In the genomic region with DNA sequence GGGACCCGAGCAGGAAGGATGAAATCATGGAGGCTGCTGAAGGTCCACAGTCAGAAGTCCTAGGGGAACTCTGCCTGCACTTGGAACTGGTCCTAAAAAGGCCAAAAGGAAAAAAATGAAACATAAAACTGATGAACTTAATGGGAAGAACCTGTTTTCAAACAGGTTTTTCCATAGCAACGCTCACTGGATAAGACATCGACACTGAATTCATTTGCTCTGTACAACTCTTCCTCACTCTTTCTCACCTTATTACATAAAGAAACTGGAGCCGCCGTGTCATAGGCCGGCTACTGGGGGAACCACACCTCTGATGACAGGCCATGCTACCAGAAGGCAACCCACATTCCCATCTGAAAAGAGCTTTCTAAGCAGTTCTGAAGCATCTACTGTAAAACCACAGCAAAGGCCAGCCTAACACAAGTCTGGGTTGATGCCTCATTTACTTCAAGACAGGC, we compare ENCODE assay signal across 9 cellular contexts.
DNase-seq lines count a peak whose midpoint lies in the region; ATAC-seq, FAIRE-seq and TF ChIP-seq lines count a peak whose summit lies in the region.
"Had no signal": no experiment of that assay in that cellular context is flagged by ENCODE, and none has a peak within 500 bp of the region (broad histone marks: within the 10 kb centered on the region; RNA-seq: fewer than 3 reads in every experiment).

No MANE protein-coding gene starts in this region.

- H3K9me3 Mint-ChIP-seq in activated T-cell treated with anti-CD3 and anti-CD28 coated beads, Interleukin-2, amount 50 U/mL, for 24 hours, result no peaks in the 10 kb centered on the region
- H3K9me3 Mint-ChIP-seq: activated CD8-positive, alpha-beta T cell treated with anti-CD3 and anti-CD28 coated beads for 36 hours had no signal

- no peak overlapping the region for H3K4me3 Mint-ChIP-seq in activated T-cell treated with anti-CD3 and anti-CD28 coated beads, Interleukin-2, amount 50 U/mL, for 24 hours
- H3K4me3 Mint-ChIP-seq: activated CD8-positive, alpha-beta T cell treated with anti-CD3 and anti-CD28 coated beads for 36 hours had no signal

- H4K20me1 ChIP-seq in keratinocyte (ENCODE audit: control insufficient read depth, extremely low read depth, insufficient read depth, low read length), result no peaks in the 10 kb centered on the region

- H2AFZ ChIP-seq in keratinocyte (ENCODE audit: control insufficient read depth, low read length), result no peak overlapping the region

- H3K27me3 ChIP-seq in adrenal gland (no peaks in the 10 kb centered on the region), keratinocyte (ENCODE audit: control insufficient read depth, extremely low read depth, insufficient read depth, low read length) (no peaks in the 10 kb centered on the region)

- peaks cover 94% of the 10 kb centered on the region for H3K36me3 Mint-ChIP-seq in activated T-cell treated with anti-CD3 and anti-CD28 coated beads, Interleukin-2, amount 50 U/mL, for 24 hours (ENCODE audit: low read depth)

- TF ChIP-seq CTCF in adrenal gland (IDR thresholded peaks at IDR 0.05), result no peak
- TF ChIP-seq CTCF in keratinocyte (optimal IDR thresholded peaks at IDR 0.05 in 1 of 3, IDR thresholded peaks at IDR 0.05 in 1 of 3, conservative IDR thresholded peaks at IDR 0.05 in 1 of 3; ENCODE audit: extremely low read depth in 1 of 3, insufficient read depth in 2 of 3, low read length in 3 of 3), result no peak

- H3K27ac ChIP-seq in adrenal gland (peak overlapping the region in 3 of 5 donors; percentile 45 to 70 (median 59)), keratinocyte (ENCODE audit: control insufficient read depth, insufficient read depth, low read length) (peak overlapping the region; percentile 5)

- H3K27me3 Mint-ChIP-seq in activated T-cell treated with anti-CD3 and anti-CD28 coated beads, Interleukin-2, amount 50 U/mL, for 24 hours, result no peaks in the 10 kb centered on the region
- H3K27me3 Mint-ChIP-seq: activated CD8-positive, alpha-beta T cell treated with anti-CD3 and anti-CD28 coated beads for 36 hours had no signal

- H3K9ac ChIP-seq in keratinocyte (ENCODE audit: control insufficient read depth, extremely low read depth, insufficient read depth, low read length), result no peak overlapping the region

- FAIRE-seq in keratinocyte (lab: Jason Lieb, UNC), result no peak

- dilution Hi-C loops in keratinocyte (cut with MboI; ENCODE audit: extremely low pct_ligation_motif_present, low sequenced_read_pairs), result no loop called here

- peaks cover under 1% of the 10 kb centered on the region for H3K79me2 ChIP-seq in keratinocyte (ENCODE audit: control insufficient read depth, insufficient read depth, low read length)

- H3K4me3 ChIP-seq in adrenal gland, result no peak overlapping the region
- H3K4me3 ChIP-seq in keratinocyte (ENCODE audit: control insufficient read depth in 2 of 3, extremely low read depth in 1 of 3, insufficient read depth in 2 of 3, low read depth in 1 of 3, low read length in 3 of 3), result no peak overlapping the region

- peak overlapping the region; percentile 80 for H3K27ac Mint-ChIP-seq in activated T-cell treated with anti-CD3 and anti-CD28 coated beads, Interleukin-2, amount 50 U/mL, for 24 hours

- H3K4me1 ChIP-seq in adrenal gland (replicated peaks in 1 of 2), result peaks cover 16 to 19% of the 10 kb centered on the region in 2 donors
- H3K4me1 ChIP-seq in keratinocyte (ENCODE audit: control insufficient read depth, extremely low read depth, insufficient read depth, low read length), result peaks cover 4% of the 10 kb centered on the region

- no peak for TF ChIP-seq POLR2A in adrenal gland (IDR thresholded peaks at IDR 0.05)

- H3K4me2 ChIP-seq in keratinocyte (ENCODE audit: control insufficient read depth, extremely low read depth, insufficient read depth, low read depth, low read length), result no peak overlapping the region

- peaks cover 8% of the 10 kb centered on the region for H3K4me1 Mint-ChIP-seq in activated T-cell treated with anti-CD3 and anti-CD28 coated beads, Interleukin-2, amount 50 U/mL, for 24 hours (ENCODE audit: low read depth)

- ATAC-seq in GM21423 (IDR thresholded peaks at IDR 0.05; ENCODE audit: unreplicated experiment) (no peak), HG02588 (IDR thresholded peaks at IDR 0.05; ENCODE audit: unreplicated experiment) (no peak)
- ATAC-seq: activated CD8-positive, alpha-beta T cell treated with anti-CD3 and anti-CD28 coated beads for 36 hours had no signal

- DNase-seq in activated T-cell treated with anti-CD3 and anti-CD28 coated beads, Interleukin-2, amount 50 U/mL, for 24 hours, result no peak
- DNase-seq in activated T-cell treated with anti-CD3 and anti-CD28 coated beads for 4 hours, result no peak
- DNase-seq in adrenal gland, result no peak
- no peak for DNase-seq in keratinocyte (ENCODE audit: low read depth, low spot score)
- DNase-seq in stromal cell of bone marrow (ENCODE audit: low read depth), result peak; percentile 17
- no peak for DNase-seq in NCI-H446 treated with DMSO at 0.1 percent for 48 hours (lab: John Stamatoyannopoulos, UW)
- DNase-seq: activated CD8-positive, alpha-beta T cell treated with anti-CD3 and anti-CD28 coated beads for 36 hours had no signal

- intact Hi-C loops in adrenal gland (cut with DNase I), result no loop called here

- H3K9me3 ChIP-seq in adrenal gland (replicated peaks in 1 of 3) (no peaks in the 10 kb centered on the region), keratinocyte (ENCODE audit: control insufficient read depth, low read depth, low read length) (no peaks in the 10 kb centered on the region)

- no peaks in the 10 kb centered on the region for H3K9me1 ChIP-seq in keratinocyte (ENCODE audit: control insufficient read depth, extremely low read depth, insufficient read depth, low read length)

- 89 to 94% (median 89%) methylated on average over 6 of the region's 6 CpGs for WGBS in adrenal gland, 4 donors

- H3K36me3 ChIP-seq in adrenal gland (replicated peaks in 1 of 2) (peaks cover 0 to 9% of the 10 kb centered on the region in 2 donors), keratinocyte (ENCODE audit: control insufficient read depth in 2 of 2, extremely low read depth in 1 of 2, insufficient read depth in 2 of 2, low read length in 2 of 2) (peaks cover 2 to 17% of the 10 kb centered on the region in 2 experiments)
